In the genomic region with DNA sequence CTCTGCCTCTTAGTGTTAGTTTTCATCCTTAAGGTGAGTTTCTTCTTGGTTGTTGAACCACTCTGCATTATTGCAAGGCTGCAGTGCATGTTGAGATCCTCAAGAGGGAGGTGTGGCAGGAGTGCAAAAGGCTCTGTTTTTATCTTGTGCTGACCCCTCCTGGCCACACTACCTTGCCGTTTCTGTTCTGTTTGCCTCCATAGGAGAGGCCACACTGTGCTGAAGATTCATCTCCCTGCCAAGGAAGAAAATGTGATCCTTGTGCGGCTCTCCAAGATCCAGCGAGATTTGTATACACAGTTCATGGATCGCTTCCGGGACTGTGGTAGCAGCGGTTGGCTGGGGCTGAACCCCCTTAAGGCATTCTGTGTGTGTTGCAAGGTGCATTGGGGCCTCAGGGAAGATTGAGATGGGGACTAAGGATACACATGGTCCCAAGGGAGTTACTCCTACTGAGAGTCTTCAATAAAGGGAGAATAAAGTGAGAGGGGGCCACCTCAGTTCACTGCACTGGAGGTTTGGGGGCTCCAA, we compare ENCODE assay signal across 1 cellular context.
TF ChIP-seq lines count a peak whose summit lies in the region.

No MANE protein-coding gene starts in this region.

TF ChIP-seq in GM23338, 12 proteins besides CTCF, POLR2A, EP300 and RAD21 (continued from another document):
- no peak for TF ChIP-seq STAT1 (IDR thresholded peaks at IDR 0.05; ENCODE audit: unreplicated experiment)
- no peak for TF ChIP-seq EZH2phosphoT487 (IDR thresholded peaks at IDR 0.05; ENCODE audit: unreplicated experiment)
